ENCODE assay signal across 20 cellular contexts in genomic region chr3:54138937-54139547, GRCh38. TPM values are rescaled to one million over a fixed set of nuclear protein-coding genes. Genes with fewer than 3 reads are reported as not detected.
DNase-seq lines count a peak whose midpoint lies in the region; FAIRE-seq and TF ChIP-seq lines count a peak whose summit lies in the region.
"Had no signal": no experiment of that assay in that cellular context is flagged by ENCODE, and none has a peak within 500 bp of the region (broad histone marks: within the 10 kb centered on the region; RNA-seq: fewer than 3 reads in every experiment).

No MANE protein-coding gene starts in this region.

- H3K9me3 Mint-ChIP-seq in neural progenitor cell (no peaks in the 10 kb centered on the region), type B pancreatic cell (no peaks in the 10 kb centered on the region)
- H3K9me3 Mint-ChIP-seq: CD8-positive, alpha-beta T cell had no signal

- no peak for FAIRE-seq in bronchial epithelial cell (lab: Jason Lieb, UNC)
- FAIRE-seq: G401.6, GM12892, HTR-8/SVneo, RCC 7860 had no signal

- H3K27me3 Mint-ChIP-seq in neural progenitor cell (ENCODE audit: insufficient read depth, low read depth), result peaks cover 13% of the 10 kb centered on the region
- peaks cover 45% of the 10 kb centered on the region for H3K27me3 Mint-ChIP-seq in type B pancreatic cell

- H3K9ac ChIP-seq in neural progenitor cell, result no peak overlapping the region

- H3K4me1 Mint-ChIP-seq in neural progenitor cell, result no peaks in the 10 kb centered on the region
- H3K4me1 Mint-ChIP-seq in type B pancreatic cell (ENCODE audit: unreplicated experiment), result no peaks in the 10 kb centered on the region

- no peak overlapping the region for H2AFZ ChIP-seq in neural progenitor cell (replicated peaks)

- no peak overlapping the region for H3K4me3 ChIP-seq in bronchial epithelial cell (ENCODE audit: low read depth, low read length)
- no peak overlapping the region for H3K4me3 ChIP-seq in neural progenitor cell

- H3K27ac Mint-ChIP-seq in neural progenitor cell (no peak overlapping the region), type B pancreatic cell (no peak overlapping the region)
- H3K27ac Mint-ChIP-seq: CD8-positive, alpha-beta T cell had no signal

- H3K4me1 ChIP-seq in neural progenitor cell, result no peaks in the 10 kb centered on the region

- no peak overlapping the region for H3K4me2 ChIP-seq in neural progenitor cell

- H3K4me3 Mint-ChIP-seq in neural progenitor cell, result no peak overlapping the region
- H3K4me3 Mint-ChIP-seq in type B pancreatic cell, result no peak overlapping the region
- H3K4me3 Mint-ChIP-seq: CD8-positive, alpha-beta T cell had no signal

- H4K20me1 ChIP-seq in neural progenitor cell (ENCODE audit: low read depth), result no peaks in the 10 kb centered on the region

- H3K27me3 ChIP-seq in bronchial epithelial cell (ENCODE audit: control insufficient read depth, insufficient read depth, low read length) (no peaks in the 10 kb centered on the region), neural progenitor cell (no peaks in the 10 kb centered on the region)

- TF ChIP-seq CTCF in bronchial epithelial cell (IDR thresholded peaks at IDR 0.05; ENCODE audit: insufficient read depth, low read length, severe bottlenecking) (no peak), neural progenitor cell (IDR thresholded peaks at IDR 0.05) (no peak), type B pancreatic cell (conservative IDR thresholded peaks at IDR 0.05) (no peak)

- H3K36me3 ChIP-seq in bronchial epithelial cell (ENCODE audit: control insufficient read depth, insufficient read depth, low read length) (no peaks in the 10 kb centered on the region), neural progenitor cell (no peaks in the 10 kb centered on the region)

- DNase-seq in DMS53 (lab: John Stamatoyannopoulos, UW) (peak; percentile 6), DMS53 treated with DMSO at 0.1 percent for 48 hours (lab: John Stamatoyannopoulos, UW; ENCODE audit: unreplicated experiment) (no peak), bronchial epithelial cell (ENCODE audit: low read depth) (peak; percentile 13), iPS-NIHi11 (ENCODE audit: low spot score) (peak; percentile 45), neural progenitor cell (ENCODE audit: low spot score) (peak; percentile 24), NCI-H1694 (lab: John Stamatoyannopoulos, UW) (no peak), superior temporal gyrus (ENCODE audit: extremely low spot score) (no peak), type B pancreatic cell (ENCODE audit: extremely low spot score, unreplicated experiment) (no peak)
- DNase-seq: CD8-positive, alpha-beta T cell; DND-41; H7; NCI-H187 treated with DMSO at 0.1 percent for 48 hours; NCI-H526 treated with DMSO at 0.1 percent for 48 hours; SHP77 treated with DMSO at 0.1 percent for 48 hours had no signal

- H3K9me3 ChIP-seq in neural progenitor cell (ENCODE audit: low read depth), result no peaks in the 10 kb centered on the region

- H3K36me3 Mint-ChIP-seq in neural progenitor cell, result no peaks in the 10 kb centered on the region
- H3K36me3 Mint-ChIP-seq in type B pancreatic cell, result no peaks in the 10 kb centered on the region
- H3K36me3 Mint-ChIP-seq: CD8-positive, alpha-beta T cell had no signal

- H3K27ac ChIP-seq in neural progenitor cell, result no peak overlapping the region
- H3K27ac ChIP-seq: 22Rv1, HL-60 had no signal

- no peaks in the 10 kb centered on the region for H3F3A ChIP-seq in neural progenitor cell (ENCODE audit: low read depth)

- no peaks in the 10 kb centered on the region for H3K79me2 ChIP-seq in neural progenitor cell (ENCODE audit: low read depth)

RNA-seq across cellular contexts. Expression of gene CACNA2D3, which starts 16.7 kb away (rescaled TPM):
- total RNA-seq in bronchial epithelial cell (0.13 TPM in 1 of 2 replicates, not detected in the other), neural progenitor cell (ENCODE audit: low replicate concordance) (0.43 TPM in 1 of 2 replicates, not detected in the other), type B pancreatic cell (ENCODE audit: low replicate concordance) (1.8 and 2.5 TPM in 2 replicates)
- total RNA-seq: CD8-positive, alpha-beta T cell had no signal

Comparison
In these comparisons a context has a peak if more than half of its experiments do, and no peak if none do; other contexts are left out.
1. DNase-seq: peak in DMS53 (single experiment), bronchial epithelial cell (single experiment), iPS-NIHi11 (single experiment) and neural progenitor cell (single experiment); none in DMS53 treated with DMSO at 0.1 percent for 48 hours (single experiment), NCI-H1694 (single experiment), superior temporal gyrus (single experiment) and type B pancreatic cell (single experiment).